ENCODE assay signal across 13 cellular contexts in the genomic region with DNA sequence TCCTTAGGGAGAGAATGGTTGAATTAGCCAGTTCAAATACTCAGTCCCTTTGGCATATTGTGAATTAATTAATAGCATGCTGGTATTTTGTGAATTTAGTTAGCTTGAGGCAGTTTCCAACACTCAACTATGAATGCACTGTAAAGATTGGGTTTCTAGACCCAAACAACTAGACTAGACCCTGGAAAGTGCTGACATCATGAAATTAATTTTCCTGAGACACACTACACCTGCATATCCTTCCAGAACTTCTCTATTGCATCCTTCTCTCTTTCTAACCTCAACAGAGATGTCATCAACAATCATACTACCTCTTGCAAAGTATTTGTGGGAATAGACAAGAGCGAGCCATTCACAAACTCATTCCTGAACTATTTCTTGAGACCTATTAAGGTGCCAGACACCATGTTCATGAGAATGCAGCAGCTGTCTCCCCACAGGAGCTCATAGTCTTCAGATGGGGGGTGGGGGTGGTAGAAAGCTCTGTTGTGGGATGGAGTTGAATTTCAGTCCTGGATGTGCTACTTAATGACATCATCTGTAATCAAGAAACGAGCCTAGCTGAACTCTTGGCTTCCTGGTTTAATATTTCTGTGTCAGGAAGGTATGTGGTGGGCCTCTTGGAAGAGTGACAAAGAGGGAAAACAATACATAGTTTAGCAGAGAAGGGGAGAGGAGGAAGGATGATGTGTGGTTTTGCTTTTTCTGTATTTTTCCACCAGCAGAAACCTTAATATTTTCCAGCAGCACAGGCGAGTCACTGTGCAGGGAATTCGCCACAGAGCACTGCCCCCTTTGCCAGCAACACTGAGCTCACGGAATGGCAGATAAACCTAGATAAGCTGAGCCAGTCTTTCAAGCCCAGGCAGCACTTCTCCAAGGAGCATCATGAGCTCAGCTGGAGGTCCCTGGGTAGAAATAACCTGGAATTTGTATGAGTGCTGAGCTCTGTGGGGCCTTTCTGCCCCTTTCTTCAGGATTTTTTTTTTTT. TPM values are rescaled to one million over a fixed set of nuclear protein-coding genes. Genes with fewer than 3 reads are reported as not detected.
DNase-seq lines count a peak whose midpoint lies in the region; ATAC-seq and TF ChIP-seq lines count a peak whose summit lies in the region.
"Had no signal": no experiment of that assay in that cellular context is flagged by ENCODE, and none has a peak within 500 bp of the region (broad histone marks: within the 10 kb centered on the region; RNA-seq: fewer than 3 reads in every experiment).

No MANE protein-coding gene starts in this region.

- H3K9me3 Mint-ChIP-seq in activated naive CD8-positive, alpha-beta T cell treated with anti-CD3 and anti-CD28 coated beads, Interleukin-2, amount 50 U/mL, for 24 hours = peaks cover 2% of the 10 kb centered on the region
- H3K9me3 Mint-ChIP-seq in activated naive CD8-positive, alpha-beta T cell treated with anti-CD3 and anti-CD28 coated beads for 36 hours = peaks cover 3% of the 10 kb centered on the region
- H3K9me3 Mint-ChIP-seq in activated T-helper 17 cell treated with anti-CD3 and anti-CD28 coated beads, Interleukin-2, amount 50 U/mL, for 72 hours = no peaks in the 10 kb centered on the region
- H3K9me3 Mint-ChIP-seq in activated CD8-positive, alpha-beta memory T cell treated with anti-CD3 and anti-CD28 coated beads, Interleukin-2, amount 10 ng/mL, durations not matched to agents 7 days and 5 days (ENCODE audit: low read depth) = no peaks in the 10 kb centered on the region

- peak overlapping the region; percentile 2 for H3K27ac Mint-ChIP-seq in activated naive CD8-positive, alpha-beta T cell treated with anti-CD3 and anti-CD28 coated beads, Interleukin-2, amount 50 U/mL, for 24 hours
- H3K27ac Mint-ChIP-seq in activated naive CD8-positive, alpha-beta T cell treated with anti-CD3 and anti-CD28 coated beads for 36 hours = no peak overlapping the region
- H3K27ac Mint-ChIP-seq in activated T-helper 17 cell treated with anti-CD3 and anti-CD28 coated beads, Interleukin-2, amount 50 U/mL, for 72 hours = peak overlapping the region; percentile 15
- H3K27ac Mint-ChIP-seq in activated CD8-positive, alpha-beta memory T cell treated with anti-CD3 and anti-CD28 coated beads, Interleukin-2, amount 10 ng/mL, durations not matched to agents 7 days and 5 days = no peak overlapping the region
- H3K27ac Mint-ChIP-seq: dendritic cell treated with granulocyte-macrophage colony-stimulating factor and Interleukin-4, amounts not matched to agents 40 ng/mL and 50 ng/mL, for 4 days; stimulated activated memory B cell treated with anti-CD40 and anti-IgM and Interleukin-4, amounts not matched to agents 10 μg/mL and 1 μg/mL and 100 μg/mL, for 72 hours had no signal

- peak; percentile 68 for ATAC-seq in activated naive CD8-positive, alpha-beta T cell treated with anti-CD3 and anti-CD28 coated beads, Interleukin-2, amount 50 U/mL, for 24 hours
- peak; percentile 23 for ATAC-seq in activated T-helper 17 cell treated with anti-CD3 and anti-CD28 coated beads, Interleukin-2, amount 50 U/mL, for 72 hours (replicated peaks)
- no peak for ATAC-seq in activated CD8-positive, alpha-beta memory T cell treated with anti-CD3 and anti-CD28 coated beads, Interleukin-2, amount 10 ng/mL, durations not matched to agents 7 days and 5 days
- ATAC-seq: stimulated activated memory B cell treated with anti-CD40 and anti-IgM and Interleukin-4, amounts not matched to agents 10 μg/mL and 1 μg/mL and 100 μg/mL, for 72 hours had no signal

- H3K27ac ChIP-seq in testis = peak overlapping the region in 1 of 2 donors; percentile 11
- no peak overlapping the region for H3K27ac ChIP-seq in tibial nerve
- H3K27ac ChIP-seq in prostate gland = no peak overlapping the region
- H3K27ac ChIP-seq: C4-2B, spleen had no signal

- peaks cover 11% of the 10 kb centered on the region for H3K4me1 Mint-ChIP-seq in activated naive CD8-positive, alpha-beta T cell treated with anti-CD3 and anti-CD28 coated beads, Interleukin-2, amount 50 U/mL, for 24 hours
- H3K4me1 Mint-ChIP-seq in activated naive CD8-positive, alpha-beta T cell treated with anti-CD3 and anti-CD28 coated beads for 36 hours = peaks cover 9% of the 10 kb centered on the region
- H3K4me1 Mint-ChIP-seq in activated T-helper 17 cell treated with anti-CD3 and anti-CD28 coated beads, Interleukin-2, amount 50 U/mL, for 72 hours = no peaks in the 10 kb centered on the region
- peaks cover 8% of the 10 kb centered on the region for H3K4me1 Mint-ChIP-seq in activated CD8-positive, alpha-beta memory T cell treated with anti-CD3 and anti-CD28 coated beads, Interleukin-2, amount 10 ng/mL, durations not matched to agents 7 days and 5 days
- H3K4me1 Mint-ChIP-seq: stimulated activated memory B cell treated with anti-CD40 and anti-IgM and Interleukin-4, amounts not matched to agents 10 μg/mL and 1 μg/mL and 100 μg/mL, for 72 hours had no signal

- H3K4me1 ChIP-seq in testis (no peaks in the 10 kb centered on the region), tibial nerve (peaks cover 0 to 8% (median 0%) of the 10 kb centered on the region in 4 donors), prostate gland (replicated peaks) (no peaks in the 10 kb centered on the region)

- H3K9me3 ChIP-seq in testis (no peaks in the 10 kb centered on the region), tibial nerve (peaks cover 0 to 21% (median under 1%) of the 10 kb centered on the region in 4 donors), prostate gland (no peaks in the 10 kb centered on the region)

- no peaks in the 10 kb centered on the region for H3K27me3 Mint-ChIP-seq in activated naive CD8-positive, alpha-beta T cell treated with anti-CD3 and anti-CD28 coated beads, Interleukin-2, amount 50 U/mL, for 24 hours
- peaks cover 3% of the 10 kb centered on the region for H3K27me3 Mint-ChIP-seq in activated naive CD8-positive, alpha-beta T cell treated with anti-CD3 and anti-CD28 coated beads for 36 hours
- H3K27me3 Mint-ChIP-seq in activated T-helper 17 cell treated with anti-CD3 and anti-CD28 coated beads, Interleukin-2, amount 50 U/mL, for 72 hours = no peaks in the 10 kb centered on the region
- H3K27me3 Mint-ChIP-seq in activated CD8-positive, alpha-beta memory T cell treated with anti-CD3 and anti-CD28 coated beads, Interleukin-2, amount 10 ng/mL, durations not matched to agents 7 days and 5 days = peaks cover 9% of the 10 kb centered on the region
- H3K27me3 Mint-ChIP-seq: dendritic cell treated with granulocyte-macrophage colony-stimulating factor and Interleukin-4, amounts not matched to agents 40 ng/mL and 50 ng/mL, for 4 days had no signal

- TF ChIP-seq POLR2A in testis (IDR thresholded peaks at IDR 0.05) (no peak), tibial nerve (IDR thresholded peaks at IDR 0.05) (no peak), prostate gland (IDR thresholded peaks at IDR 0.05) (no peak)

- H3K4me3 ChIP-seq in testis = no peak overlapping the region
- H3K4me3 ChIP-seq in tibial nerve = no peak overlapping the region
- H3K4me3 ChIP-seq in prostate gland = no peak overlapping the region
- H3K4me3 ChIP-seq: spleen had no signal

- no peak for DNase-seq in activated naive CD8-positive, alpha-beta T cell treated with anti-CD3 and anti-CD28 coated beads, Interleukin-2, amount 50 U/mL, for 24 hours
- no peak for DNase-seq in activated naive CD8-positive, alpha-beta T cell treated with anti-CD3 and anti-CD28 coated beads for 36 hours
- DNase-seq in iPS-NIHi7 (ENCODE audit: extremely low spot score) (peak; percentile 22), testis (peak; percentile 62), tibial nerve (ENCODE audit: low spot score in 2 of 2) (no peak), prostate gland (ENCODE audit: low spot score) (no peak)
- DNase-seq in activated CD8-positive, alpha-beta memory T cell treated with anti-CD3 and anti-CD28 coated beads, Interleukin-2, amount 10 ng/mL, durations not matched to agents 7 days and 5 days = no peak
- DNase-seq: activated T-cell treated with anti-CD3 and anti-CD28 coated beads, Interleukin-2, amount 50 U/mL, for 1 hour; spleen had no signal

- no peak for TF ChIP-seq EP300 in tibial nerve (IDR thresholded peaks at IDR 0.05)

- CTCF ChIA-PET in activated CD8-positive, alpha-beta memory T cell treated with anti-CD3 and anti-CD28 coated beads, Interleukin-2, amount 10 ng/mL, durations not matched to agents 7 days and 5 days (lab: Charles Lee) = interaction anchor here (1.5 to 9.2 kb wide), 2 partner anchors 131 to 170 kb away, joined by 4 to 119 read pairs; no protein-coding TSS in a partner anchor

- intact Hi-C loops in testis (cut with DNase I; ENCODE audit: low total_unique reads) (no loop called here), prostate gland (cut with DNase I) (no loop called here)

- H3K27me3 ChIP-seq in testis = no peaks in the 10 kb centered on the region
- no peaks in the 10 kb centered on the region for H3K27me3 ChIP-seq in tibial nerve
- no peaks in the 10 kb centered on the region for H3K27me3 ChIP-seq in prostate gland (replicated peaks; ENCODE audit: insufficient read depth)
- H3K27me3 ChIP-seq: spleen had no signal

- no peaks in the 10 kb centered on the region for H3K36me3 ChIP-seq in testis (ENCODE audit: low read depth, missing control alignments)
- H3K36me3 ChIP-seq in tibial nerve = no peaks in the 10 kb centered on the region
- H3K36me3 ChIP-seq in prostate gland = no peaks in the 10 kb centered on the region
- H3K36me3 ChIP-seq: spleen had no signal

- WGBS in testis, 2 donors = 55 to 63% methylated on average over 5 of the region's 5 CpGs
- WGBS in tibial nerve, 2 donors = 53 to 54% methylated on average over 5 of the region's 5 CpGs
- 35% methylated on average over 5 of the region's 5 CpGs for WGBS in prostate gland

- H3K36me3 Mint-ChIP-seq in activated naive CD8-positive, alpha-beta T cell treated with anti-CD3 and anti-CD28 coated beads, Interleukin-2, amount 50 U/mL, for 24 hours (ENCODE audit: low read depth) = no peaks in the 10 kb centered on the region
- no peaks in the 10 kb centered on the region for H3K36me3 Mint-ChIP-seq in activated naive CD8-positive, alpha-beta T cell treated with anti-CD3 and anti-CD28 coated beads for 36 hours
- no peaks in the 10 kb centered on the region for H3K36me3 Mint-ChIP-seq in activated T-helper 17 cell treated with anti-CD3 and anti-CD28 coated beads, Interleukin-2, amount 50 U/mL, for 72 hours (ENCODE audit: low read depth)
- peaks cover 2% of the 10 kb centered on the region for H3K36me3 Mint-ChIP-seq in activated CD8-positive, alpha-beta memory T cell treated with anti-CD3 and anti-CD28 coated beads, Interleukin-2, amount 10 ng/mL, durations not matched to agents 7 days and 5 days
- H3K36me3 Mint-ChIP-seq: stimulated activated memory B cell treated with anti-CD40 and anti-IgM and Interleukin-4, amounts not matched to agents 10 μg/mL and 1 μg/mL and 100 μg/mL, for 72 hours had no signal

- no peak overlapping the region for H3K4me3 Mint-ChIP-seq in activated naive CD8-positive, alpha-beta T cell treated with anti-CD3 and anti-CD28 coated beads, Interleukin-2, amount 50 U/mL, for 24 hours
- no peak overlapping the region for H3K4me3 Mint-ChIP-seq in activated naive CD8-positive, alpha-beta T cell treated with anti-CD3 and anti-CD28 coated beads for 36 hours
- H3K4me3 Mint-ChIP-seq in activated T-helper 17 cell treated with anti-CD3 and anti-CD28 coated beads, Interleukin-2, amount 50 U/mL, for 72 hours = no peak overlapping the region
- H3K4me3 Mint-ChIP-seq in activated CD8-positive, alpha-beta memory T cell treated with anti-CD3 and anti-CD28 coated beads, Interleukin-2, amount 10 ng/mL, durations not matched to agents 7 days and 5 days = no peak overlapping the region
- H3K4me3 Mint-ChIP-seq: dendritic cell treated with granulocyte-macrophage colony-stimulating factor and Interleukin-4, amounts not matched to agents 40 ng/mL and 50 ng/mL, for 4 days; stimulated activated memory B cell treated with anti-CD40 and anti-IgM and Interleukin-4, amounts not matched to agents 10 μg/mL and 1 μg/mL and 100 μg/mL, for 72 hours had no signal

- TF ChIP-seq CTCF in testis (IDR thresholded peaks at IDR 0.05) (no peak), tibial nerve (IDR thresholded peaks at IDR 0.05) (no peak), prostate gland (IDR thresholded peaks at IDR 0.05) (no peak)

RNA-seq across cellular contexts. Expression of a gene that starts 53.1 kb away (rescaled TPM):
- total RNA-seq in activated naive CD8-positive, alpha-beta T cell treated with anti-CD3 and anti-CD28 coated beads for 36 hours = 1 to 10 TPM; 2.1 to 2.8 TPM
- total RNA-seq in activated T-helper 17 cell treated with anti-CD3 and anti-CD28 coated beads, Interleukin-2, amount 50 U/mL, for 72 hours = 1 to 10 TPM; 1.8 to 8.2 TPM
- total RNA-seq in testis (under 1 TPM; 0.31 to 0.62 TPM), tibial nerve (under 1 TPM in 1 of 4 donors, not detected in 3; 0.22 TPM), prostate gland (under 1 TPM; 0.59 to 0.74 TPM)
- polyA plus RNA-seq in testis (ENCODE audit: insufficient read depth, low read depth, low replicate concordance) = 0.76 TPM
- 1 to 10 TPM; 2.7 to 4.0 TPM for total RNA-seq in activated CD8-positive, alpha-beta memory T cell treated with anti-CD3 and anti-CD28 coated beads, Interleukin-2, amount 10 ng/mL, durations not matched to agents 7 days and 5 days

Comparison
In these comparisons a context has a peak if more than half of its experiments do, and no peak if none do; other contexts are left out.
1. H3K27ac Mint-ChIP-seq: peak in activated naive CD8-positive, alpha-beta T cell treated with anti-CD3 and anti-CD28 coated beads, Interleukin-2, amount 50 U/mL, for 24 hours (single experiment) and activated T-helper 17 cell treated with anti-CD3 and anti-CD28 coated beads, Interleukin-2, amount 50 U/mL, for 72 hours (single experiment); none in activated naive CD8-positive, alpha-beta T cell treated with anti-CD3 and anti-CD28 coated beads for 36 hours (single experiment) and activated CD8-positive, alpha-beta memory T cell treated with anti-CD3 and anti-CD28 coated beads, Interleukin-2, amount 10 ng/mL, durations not matched to agents 7 days and 5 days (single experiment).
2. DNase-seq: peak in iPS-NIHi7 (single experiment) and testis (single experiment); none in activated naive CD8-positive, alpha-beta T cell treated with anti-CD3 and anti-CD28 coated beads, Interleukin-2, amount 50 U/mL, for 24 hours (single experiment), activated naive CD8-positive, alpha-beta T cell treated with anti-CD3 and anti-CD28 coated beads for 36 hours (single experiment), activated CD8-positive, alpha-beta memory T cell treated with anti-CD3 and anti-CD28 coated beads, Interleukin-2, amount 10 ng/mL, durations not matched to agents 7 days and 5 days (single experiment), tibial nerve (0 of 2) and prostate gland (single experiment).